Comparison of ENCODE assay signal across 19 cellular contexts in the genomic region with DNA sequence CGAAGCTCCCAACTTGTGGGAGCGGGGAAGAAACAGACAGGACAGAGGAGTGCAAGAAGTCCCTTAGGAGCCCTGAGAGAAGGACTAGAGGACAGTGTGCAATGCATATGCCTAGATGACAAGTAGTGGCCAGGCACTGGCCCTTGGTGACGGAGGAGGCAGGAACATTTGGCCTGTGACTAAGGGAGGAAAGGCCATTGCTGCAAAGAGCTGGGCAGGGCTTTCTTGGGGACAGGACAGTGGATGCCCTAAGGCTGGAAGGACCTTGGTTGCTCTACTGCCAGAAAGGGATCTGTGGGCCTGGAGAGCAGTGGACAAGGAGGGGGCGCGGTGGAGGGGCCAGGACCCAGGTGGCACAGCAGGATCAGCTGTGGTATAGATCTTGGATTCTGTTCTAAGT.
DNase-seq lines count a peak whose midpoint lies in the region; ATAC-seq and TF ChIP-seq lines count a peak whose summit lies in the region.
"Had no signal": no experiment of that assay in that cellular context is flagged by ENCODE, and none has a peak within 500 bp of the region (broad histone marks: within the 10 kb centered on the region; RNA-seq: fewer than 3 reads in every experiment).

No MANE protein-coding gene starts in this region.

- H3K9me3 ChIP-seq in GM23248 (ENCODE audit: low read depth) (no peaks in the 10 kb centered on the region), SK-N-SH (no peaks in the 10 kb centered on the region; the same call in 1 of the 2 replicates)

- H3K27ac ChIP-seq in GM23248 (0 out of 2 replicates have a peak overlapping the region, but pooled peaks have one; percentile 65), SK-N-SH (ENCODE audit: low read depth in 2 of 2, low read length in 1 of 2) (peak overlapping the region; percentile 78 to 92), foreskin keratinocyte (peak overlapping the region; percentile 79)
- H3K27ac ChIP-seq: tibial nerve had no signal

- no peak overlapping the region for H3K4me2 ChIP-seq in GM23248 (ENCODE audit: unreplicated experiment)
- H3K4me2 ChIP-seq in SK-N-SH = no peak overlapping the region

- CTCF ChIA-PET in SK-N-SH (lab: Yijun Ruan, JAX) = no interaction called here
- CTCF ChIA-PET in activated naive CD4-positive, alpha-beta T cell treated with anti-CD3 and anti-CD28 coated beads, Interleukin-2, amount 10 ng/mL, durations not matched to agents 7 days and 5 days (lab: Charles Lee) = no interaction called here

- H3K27me3 ChIP-seq in GM23248 (replicated peaks; ENCODE audit: insufficient read depth) (no peaks in the 10 kb centered on the region), SK-N-SH (ENCODE audit: insufficient read depth) (no peaks in the 10 kb centered on the region), foreskin keratinocyte (no peaks in the 10 kb centered on the region)

- H3K4me3 ChIP-seq in GM23248 = no peak overlapping the region
- H3K4me3 ChIP-seq in SK-N-SH (ENCODE audit: low read depth in 2 of 2, low read length in 1 of 2) = no peak overlapping the region
- H3K4me3 ChIP-seq: smooth muscle cell, tibial nerve had no signal

- ATAC-seq in foreskin keratinocyte (no peak), HG02678 (IDR thresholded peaks at IDR 0.05; ENCODE audit: unreplicated experiment) (no peak), GM21526 (IDR thresholded peaks at IDR 0.05; ENCODE audit: low FRiP score, unreplicated experiment) (no peak)
- ATAC-seq: stimulated activated naive CD8-positive, alpha-beta T cell treated with anti-CD3 and anti-CD28 coated beads, Interleukin-15, Interleukin-2, amounts not matched to agents 100 U/mL and 50 U/mL, for 24 hours had no signal

- peaks cover 32% of the 10 kb centered on the region for H3K4me1 Mint-ChIP-seq in nephron
- no peaks in the 10 kb centered on the region for H3K4me1 Mint-ChIP-seq in activated naive CD4-positive, alpha-beta T cell treated with anti-CD3 and anti-CD28 coated beads, Interleukin-2, amount 10 ng/mL, durations not matched to agents 7 days and 5 days

- no peaks in the 10 kb centered on the region for H4K20me1 ChIP-seq in GM23248 (ENCODE audit: insufficient read depth)
- H4K20me1 ChIP-seq in SK-N-SH (ENCODE audit: insufficient read depth) = no peaks in the 10 kb centered on the region

- H3K36me3 ChIP-seq in GM23248 (ENCODE audit: low read depth) = no peaks in the 10 kb centered on the region
- no peaks in the 10 kb centered on the region for H3K36me3 ChIP-seq in SK-N-SH (replicated peaks in 1 of 2; ENCODE audit: control insufficient read depth in 1 of 2, insufficient read depth in 2 of 2, low read length in 1 of 2)
- H3K36me3 ChIP-seq: tibial nerve had no signal

- H3K79me2 ChIP-seq in GM23248 (ENCODE audit: insufficient read depth) (no peaks in the 10 kb centered on the region), SK-N-SH (ENCODE audit: insufficient read depth) (no peaks in the 10 kb centered on the region)

- peaks cover 3% of the 10 kb centered on the region for H3K27me3 Mint-ChIP-seq in nephron (ENCODE audit: low read depth)
- H3K27me3 Mint-ChIP-seq in activated naive CD4-positive, alpha-beta T cell treated with anti-CD3 and anti-CD28 coated beads, Interleukin-2, amount 10 ng/mL, durations not matched to agents 7 days and 5 days = peaks cover 6% of the 10 kb centered on the region

- peaks cover 18% of the 10 kb centered on the region for H3K9me3 Mint-ChIP-seq in nephron
- H3K9me3 Mint-ChIP-seq in activated naive CD4-positive, alpha-beta T cell treated with anti-CD3 and anti-CD28 coated beads, Interleukin-2, amount 10 ng/mL, durations not matched to agents 7 days and 5 days = peaks cover 10% of the 10 kb centered on the region

- no peak overlapping the region for H3K4me3 Mint-ChIP-seq in nephron
- H3K4me3 Mint-ChIP-seq in activated naive CD4-positive, alpha-beta T cell treated with anti-CD3 and anti-CD28 coated beads, Interleukin-2, amount 10 ng/mL, durations not matched to agents 7 days and 5 days = no peak overlapping the region
- H3K4me3 Mint-ChIP-seq: CD4-positive, alpha-beta T cell; dendritic cell treated with granulocyte-macrophage colony-stimulating factor and Interleukin-4, amounts not matched to agents 40 ng/mL and 50 ng/mL, for 4 days had no signal

- POLR2A ChIA-PET in SK-N-SH (lab: Yijun Ruan, JAX) = no interaction called here

- H3K36me3 Mint-ChIP-seq in nephron (ENCODE audit: low read depth) = no peaks in the 10 kb centered on the region
- no peaks in the 10 kb centered on the region for H3K36me3 Mint-ChIP-seq in activated naive CD4-positive, alpha-beta T cell treated with anti-CD3 and anti-CD28 coated beads, Interleukin-2, amount 10 ng/mL, durations not matched to agents 7 days and 5 days

- H3K9me2 ChIP-seq in GM23248 (ENCODE audit: insufficient read depth) (no peaks in the 10 kb centered on the region), SK-N-SH (no peaks in the 10 kb centered on the region)

- DNase-seq in GM23248 (no peak), SK-N-SH (no peak), foreskin keratinocyte (no peak), NCI-H187 treated with DMSO at 0.1 percent for 48 hours (lab: John Stamatoyannopoulos, UW) (no peak)
- DNase-seq in activated naive CD4-positive, alpha-beta T cell treated with anti-CD3 and anti-CD28 coated beads, Interleukin-2, amount 10 ng/mL, durations not matched to agents 7 days and 5 days = no peak
- DNase-seq: activated CD4-positive, alpha-beta T cell treated with anti-CD3 and anti-CD28 coated beads for 48 hours; CD4-positive, alpha-beta T cell; foreskin melanocyte; NCI-H1105 treated with DMSO at 0.1 percent for 48 hours; NCI-H2107; stimulated activated CD4-positive, alpha-beta T cell treated with anti-CD3 and anti-CD28 coated beads, Interleukin-2, amount 100 ng/mL, for 48 hours; stimulated activated naive CD8-positive, alpha-beta T cell treated with anti-CD3 and anti-CD28 coated beads, Interleukin-15, Interleukin-2, amounts not matched to agents 100 U/mL and 50 U/mL, for 24 hours had no signal

- peak overlapping the region in 2 of 3 experiments; percentile 76 to 89 for H3K27ac Mint-ChIP-seq in nephron
- H3K27ac Mint-ChIP-seq in activated naive CD4-positive, alpha-beta T cell treated with anti-CD3 and anti-CD28 coated beads, Interleukin-2, amount 10 ng/mL, durations not matched to agents 7 days and 5 days = no peak overlapping the region
- H3K27ac Mint-ChIP-seq: activated T-helper 2 cell treated with anti-CD3 and anti-CD28 coated beads, Interferon-gamma antibody, Interleukin-2, Interleukin-4, amounts not matched to agents 10 μg/mL and 5 μg/mL and 100 μg/mL, durations not matched to agents 14 hours and 24 hours and 36 hours; CD4-positive, alpha-beta T cell; dendritic cell treated with granulocyte-macrophage colony-stimulating factor and Interleukin-4, amounts not matched to agents 40 ng/mL and 50 ng/mL, for 4 days had no signal

- peaks cover 12% of the 10 kb centered on the region; the same call in 1 of the 2 replicates for H3F3A ChIP-seq in GM23248 (ENCODE audit: insufficient read depth)
- no peaks in the 10 kb centered on the region for H3F3A ChIP-seq in SK-N-SH (replicated peaks; ENCODE audit: insufficient read depth)

- TF ChIP-seq RAD21 in SK-N-SH (IDR thresholded peaks at IDR 0.05; ENCODE audit: low read length) = no peak

- TF ChIP-seq CTCF in SK-N-SH (IDR thresholded peaks at IDR 0.05) (no peak), foreskin keratinocyte (conservative IDR thresholded peaks at IDR 0.05) (no peak), nephron (IDR thresholded peaks at IDR 0.05; ENCODE audit: unreplicated experiment in 3 of 3) (no peak)

- in situ Hi-C loops in GM23248 (cut with MboI) = no loop called here

- H3K4me1 ChIP-seq in GM23248 (ENCODE audit: insufficient read depth) (peaks cover 12% of the 10 kb centered on the region), SK-N-SH (ENCODE audit: control insufficient read depth in 1 of 2, insufficient read depth in 2 of 2, low read depth in 1 of 2, low read length in 1 of 2) (peaks cover 0 to 37% of the 10 kb centered on the region in 2 experiments; a peak in 2 of 4 replicates), foreskin keratinocyte (peaks cover 15% of the 10 kb centered on the region)
- H3K4me1 ChIP-seq: tibial nerve had no signal

- WGBS in GM23248 (ENCODE audit: low coverage in 1 of 2, low lambda C conversion rate in 2 of 2, missing lambda C conversion rate in 2 of 2), 2 experiments = 80 to 87% methylated on average over 5 of the region's 5 CpGs
- 72% methylated on average over 4 of the region's 5 CpGs for WGBS in SK-N-SH (ENCODE audit: low lambda C conversion rate)

- H3K9ac ChIP-seq in GM23248 = no peak overlapping the region
- H3K9ac ChIP-seq in SK-N-SH = no peak overlapping the region

- TF ChIP-seq EP300 in SK-N-SH (IDR thresholded peaks at IDR 0.05; ENCODE audit: borderline replicate concordance in 1 of 2, low read depth in 1 of 2, low read length in 1 of 2) = no peak

- H2AFZ ChIP-seq in GM23248 = no peak overlapping the region
- H2AFZ ChIP-seq in SK-N-SH (ENCODE audit: low read depth) = no peak overlapping the region

TF ChIP-seq in SK-N-SH, 30 proteins besides CTCF, POLR2A, EP300 and RAD21 (continues in another document):
- no peak for TF ChIP-seq SMC3 (IDR thresholded peaks at IDR 0.05; ENCODE audit: low read depth, low read length)
- TF ChIP-seq TEAD4 (IDR thresholded peaks at IDR 0.05; ENCODE audit: borderline replicate concordance, insufficient read depth) = no peak
- TF ChIP-seq, protein P1, sequence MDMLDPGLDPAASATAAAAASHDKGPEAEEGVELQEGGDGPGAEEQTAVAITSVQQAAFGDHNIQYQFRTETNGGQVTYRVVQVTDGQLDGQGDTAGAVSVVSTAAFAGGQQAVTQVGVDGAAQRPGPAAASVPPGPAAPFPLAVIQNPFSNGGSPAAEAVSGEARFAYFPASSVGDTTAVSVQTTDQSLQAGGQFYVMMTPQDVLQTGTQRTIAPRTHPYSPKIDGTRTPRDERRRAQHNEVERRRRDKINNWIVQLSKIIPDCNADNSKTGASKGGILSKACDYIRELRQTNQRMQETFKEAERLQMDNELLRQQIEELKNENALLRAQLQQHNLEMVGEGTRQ (IDR thresholded peaks at IDR 0.05; ENCODE audit: borderline replicate concordance, low read depth, low read length) = no peak
- no peak for TF ChIP-seq NFIC (IDR thresholded peaks at IDR 0.05; ENCODE audit: borderline replicate concordance)
- no peak for TF ChIP-seq TAF1 (IDR thresholded peaks at IDR 0.05; ENCODE audit: borderline replicate concordance, low read depth, low read length)
- TF ChIP-seq POLR2AphosphoS5 (IDR thresholded peaks at IDR 0.05; ENCODE audit: low read depth, low read length) = no peak
- no peak for TF ChIP-seq EZH2phosphoT487 (IDR thresholded peaks at IDR 0.05; ENCODE audit: borderline replicate concordance, low read depth)
- TF ChIP-seq, protein P2, sequence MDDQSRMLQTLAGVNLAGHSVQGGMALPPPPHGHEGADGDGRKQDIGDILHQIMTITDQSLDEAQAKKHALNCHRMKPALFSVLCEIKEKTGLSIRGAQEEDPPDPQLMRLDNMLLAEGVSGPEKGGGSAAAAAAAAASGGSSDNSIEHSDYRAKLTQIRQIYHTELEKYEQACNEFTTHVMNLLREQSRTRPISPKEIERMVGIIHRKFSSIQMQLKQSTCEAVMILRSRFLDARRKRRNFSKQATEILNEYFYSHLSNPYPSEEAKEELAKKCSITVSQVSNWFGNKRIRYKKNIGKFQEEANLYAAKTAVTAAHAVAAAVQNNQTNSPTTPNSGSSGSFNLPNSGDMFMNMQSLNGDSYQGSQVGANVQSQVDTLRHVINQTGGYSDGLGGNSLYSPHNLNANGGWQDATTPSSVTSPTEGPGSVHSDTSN (IDR thresholded peaks at IDR 0.05) = no peak
